Comparison of ENCODE assay signal across 25 cellular contexts in genomic region chr19:16620018-16620417, GRCh38. TPM values are rescaled to one million over a fixed set of nuclear protein-coding genes. Genes with fewer than 3 reads are reported as not detected.
DNase-seq lines count a peak whose midpoint lies in the region; ATAC-seq, FAIRE-seq and TF ChIP-seq lines count a peak whose summit lies in the region.
"Had no signal": no experiment of that assay in that cellular context is flagged by ENCODE, and none has a peak within 500 bp of the region (broad histone marks: within the 10 kb centered on the region; RNA-seq: fewer than 3 reads in every experiment).

No MANE protein-coding gene starts in this region.

- no peak overlapping the region for H2AFZ ChIP-seq in Karpas-422 (ENCODE audit: low read length)

- intact Hi-C loops in gastrocnemius medialis (cut with DNase I; ENCODE audit: low total_unique reads) (no loop called here), adrenal gland (cut with DNase I) (loop anchor here (5.0 to 10.0 kb wide), 2 partner anchors 43 to 45 kb away; partner anchors contain the start of gene SLC35E1 (in 1 of the 2))

- H3K9me2 ChIP-seq in Karpas-422 (replicated peaks; ENCODE audit: insufficient read depth, low read length), result no peaks in the 10 kb centered on the region

- H3K4me3 ChIP-seq in Karpas-422 (ENCODE audit: low read length) (peak overlapping the region; percentile 58; the same call in 1 of the 2 replicates), gastrocnemius medialis (peak overlapping the region in 1 of 4 donors; percentile 2), adrenal gland (no peak overlapping the region), suprapubic skin (no peak overlapping the region), upper lobe of left lung (no peak overlapping the region)
- H3K4me3 ChIP-seq: dorsolateral prefrontal cortex, ovary had no signal

- 83 to 95% (median 91%) methylated on average over 4 to 5 of the region's 5 CpGs for WGBS in adrenal gland, 4 donors
- 75% methylated on average over 4 of the region's 5 CpGs for WGBS in suprapubic skin
- 84 to 88% methylated on average over 5 of the region's 5 CpGs for WGBS in upper lobe of left lung, 2 donors

- H3K27me3 ChIP-seq in Karpas-422 (ENCODE audit: low read length) (no peaks in the 10 kb centered on the region), gastrocnemius medialis (no peaks in the 10 kb centered on the region), adrenal gland (no peaks in the 10 kb centered on the region), suprapubic skin (no peaks in the 10 kb centered on the region), upper lobe of left lung (no peaks in the 10 kb centered on the region)
- H3K27me3 ChIP-seq: dorsolateral prefrontal cortex, ovary had no signal

- FAIRE-seq in RCC 7860 (lab: Jason Lieb, UNC), result no peak
- FAIRE-seq: keratinocyte had no signal

- DNase-seq in COLO668 (lab: John Stamatoyannopoulos, UW; ENCODE audit: unreplicated experiment), result peak; percentile 24
- no peak for DNase-seq in Karpas-422
- DNase-seq in ecto neural progenitor cell (ENCODE audit: low spot score), result peak; percentile 29
- peak in 1 of 2 donors; percentile 64 for DNase-seq in gastrocnemius medialis
- no peak for DNase-seq in adrenal gland
- no peak for DNase-seq in suprapubic skin (ENCODE audit: low spot score in 2 of 2)
- DNase-seq in RCC 7860 (ENCODE audit: low spot score), result no peak
- no peak for DNase-seq in upper lobe of left lung
- DNase-seq: activated CD4-positive, alpha-beta memory T cell treated with anti-CD3 and anti-CD28 coated beads, Interleukin-2, amount 10 ng/mL, durations not matched to agents 7 days and 5 days; activated effector memory CD4-positive, alpha-beta T cell treated with Interleukin-2 at 50 U/mL for 16 hours; CD4-positive, alpha-beta memory T cell; dorsolateral prefrontal cortex; GOT3; midbrain; NCI-H1436; NCI-H2081 treated with DMSO at 0.1 percent for 48 hours; NCI-H446; NCI-H774; PC-3; stimulated activated CD4-positive, alpha-beta T cell treated with anti-CD3 and anti-CD28 coated beads, Interleukin-4, amount 100 ng/mL, for 24 hours; stimulated activated naive CD4-positive, alpha-beta T cell; T1000 had no signal

- H3K9me3 ChIP-seq in Karpas-422 (ENCODE audit: low read length) (no peaks in the 10 kb centered on the region), gastrocnemius medialis (no peaks in the 10 kb centered on the region), adrenal gland (replicated peaks in 1 of 3) (no peaks in the 10 kb centered on the region), suprapubic skin (no peaks in the 10 kb centered on the region), upper lobe of left lung (no peaks in the 10 kb centered on the region)
- H3K9me3 ChIP-seq: ovary had no signal

- TF ChIP-seq EP300 in suprapubic skin (IDR thresholded peaks at IDR 0.05), result no peak
- no peak for TF ChIP-seq EP300 in upper lobe of left lung (IDR thresholded peaks at IDR 0.05)

- peaks cover 9% of the 10 kb centered on the region for H3K36me3 ChIP-seq in Karpas-422 (ENCODE audit: insufficient read depth, low read length)
- no peaks in the 10 kb centered on the region for H3K36me3 ChIP-seq in gastrocnemius medialis
- no peaks in the 10 kb centered on the region for H3K36me3 ChIP-seq in adrenal gland (replicated peaks in 1 of 2)
- H3K36me3 ChIP-seq in suprapubic skin, result peaks cover 14% of the 10 kb centered on the region
- peaks cover 0 to 10% (median 1%) of the 10 kb centered on the region in 4 donors for H3K36me3 ChIP-seq in upper lobe of left lung
- H3K36me3 ChIP-seq: ovary had no signal

- peak overlapping the region; percentile 73 for H3K9ac ChIP-seq in Karpas-422 (ENCODE audit: low read length)
- H3K9ac ChIP-seq: KMS-11 had no signal

- in situ Hi-C loops in gastrocnemius medialis (cut with MboI; ENCODE audit: low sequenced_read_pairs in 4 of 4), result no loop called here

- H3K79me2 ChIP-seq in Karpas-422 (ENCODE audit: low read length), result peaks cover 100% of the 10 kb centered on the region

- H3K4me1 ChIP-seq in Karpas-422 (ENCODE audit: low read length) (peaks cover 100% of the 10 kb centered on the region), gastrocnemius medialis (peaks cover 61 to 90% of the 10 kb centered on the region in 2 donors), adrenal gland (replicated peaks in 1 of 2) (peaks cover 27 to 33% of the 10 kb centered on the region in 2 donors), suprapubic skin (peaks cover 34% of the 10 kb centered on the region), upper lobe of left lung (peaks cover 38 to 87% (median 48%) of the 10 kb centered on the region in 4 donors)

- no peak for TF ChIP-seq CTCF in gastrocnemius medialis (IDR thresholded peaks at IDR 0.05 in 4 of 5, conservative IDR thresholded peaks at IDR 0.05 in 1 of 5)
- TF ChIP-seq CTCF in adrenal gland (IDR thresholded peaks at IDR 0.05), result no peak
- TF ChIP-seq CTCF in suprapubic skin (IDR thresholded peaks at IDR 0.05), result no peak
- no peak for TF ChIP-seq CTCF in upper lobe of left lung (IDR thresholded peaks at IDR 0.05)

- no peak for TF ChIP-seq POLR2A in gastrocnemius medialis (IDR thresholded peaks at IDR 0.05)
- no peak for TF ChIP-seq POLR2A in adrenal gland (IDR thresholded peaks at IDR 0.05)
- TF ChIP-seq POLR2A in suprapubic skin (IDR thresholded peaks at IDR 0.05), result no peak
- no peak for TF ChIP-seq POLR2A in upper lobe of left lung (IDR thresholded peaks at IDR 0.05)

- H3K4me2 ChIP-seq in Karpas-422 (ENCODE audit: low read depth, low read length, poor library complexity, severe bottlenecking), result peak overlapping the region; percentile 68
- H3K4me2 ChIP-seq: KMS-11 had no signal

- peak overlapping the region; percentile 97 for H3K27ac ChIP-seq in Karpas-422 (ENCODE audit: low read length)
- H3K27ac ChIP-seq in gastrocnemius medialis, result peak overlapping the region; percentile 70 to 83 (median 78)
- no peak overlapping the region for H3K27ac ChIP-seq in adrenal gland
- no peak overlapping the region for H3K27ac ChIP-seq in suprapubic skin
- no peak overlapping the region for H3K27ac ChIP-seq in upper lobe of left lung
- H3K27ac ChIP-seq: KMS-11, ovary had no signal

- peaks cover 44% of the 10 kb centered on the region for H4K20me1 ChIP-seq in Karpas-422 (ENCODE audit: insufficient read depth, low read depth, low read length)

- ATAC-seq in gastrocnemius medialis, result peak; percentile 64 to 67
- no peak for ATAC-seq in upper lobe of left lung (ENCODE audit: low FRiP score in 2 of 2)
- ATAC-seq: PC-3 had no signal

RNA-seq across cellular contexts. Expression of gene MED26, which starts 8.0 kb away (rescaled TPM):
- total RNA-seq in Karpas-422 (2014; rRNA removed; shearing (Covaris generic); ENCODE audit: low replicate concordance), result 15.0 and 23.7 TPM in 2 replicates
- total RNA-seq in gastrocnemius medialis (10 to 100 TPM in 2 of 4 donors, 1 to 10 TPM in 2; 5.7 to 15.7 (median 9.4) TPM), adrenal gland (10 to 100 TPM in 3 of 8 donors, 1 to 10 TPM in 5; 8.1 to 17.3 (median 9.6) TPM), suprapubic skin (10 to 100 TPM; 13.1 to 15.4 (median 14.6) TPM), upper lobe of left lung (10 to 100 TPM; 12.6 to 26.5 (median 13.8) TPM)
- polyA plus RNA-seq in adrenal gland, result 1 to 10 TPM; 4.6 to 6.9 (median 6.4) TPM

RNA-seq across cellular contexts. Expression of gene SMIM7, which starts 39.9 kb away (rescaled TPM):
- 59.8 and 62.0 TPM in 2 replicates for total RNA-seq in Karpas-422 (2014; rRNA removed; shearing (Covaris generic); ENCODE audit: low replicate concordance)
- total RNA-seq in gastrocnemius medialis (10 to 100 TPM; 36.4 to 60.5 (median 49.8) TPM), adrenal gland (100 to 1,000 TPM in 2 of 8 donors, 10 to 100 TPM in 6; 76.0 to 136 (median 90.6) TPM), suprapubic skin (100 to 1,000 TPM in 2 of 4 donors, 10 to 100 TPM in 2; 77.3 to 121 (median 98.8) TPM), upper lobe of left lung (100 to 1,000 TPM in 1 of 6 donors, 10 to 100 TPM in 5; 71.8 to 129 (median 80.4) TPM)
- polyA plus RNA-seq in adrenal gland, result 100 to 1,000 TPM in 1 of 3 donors, 10 to 100 TPM in 2; 82.9 to 102 (median 87.3) TPM

RNA-seq across cellular contexts. Expression of gene TMEM38A, which starts 40.9 kb away (rescaled TPM):
- 12.9 and 21.2 TPM in 2 replicates for total RNA-seq in Karpas-422 (2014; rRNA removed; shearing (Covaris generic); ENCODE audit: low replicate concordance)
- total RNA-seq in gastrocnemius medialis, result 100 to 1,000 TPM; 101 to 256 (median 182) TPM
- total RNA-seq in adrenal gland, result 10 to 100 TPM in 1 of 8 donors, 1 to 10 TPM in 7; 5.0 to 10.4 (median 6.7) TPM
- polyA plus RNA-seq in adrenal gland, result 1 to 10 TPM; 2.2 to 4.1 (median 3.3) TPM
- total RNA-seq in suprapubic skin, result 1 to 10 TPM; 2.3 to 2.8 (median 2.7) TPM
- total RNA-seq in upper lobe of left lung, result 1 to 10 TPM; 5.1 to 8.4 (median 5.9) TPM

RNA-seq across cellular contexts. Expression of gene SLC35E1, which starts 47.8 kb away (rescaled TPM):
- 33.5 and 39.4 TPM in 2 replicates for total RNA-seq in Karpas-422 (2014; rRNA removed; shearing (Covaris generic); ENCODE audit: low replicate concordance)
- total RNA-seq in gastrocnemius medialis (10 to 100 TPM; 24.1 to 60.3 (median 40.1) TPM), adrenal gland (10 to 100 TPM; 22.6 to 49.8 (median 40.2) TPM), suprapubic skin (10 to 100 TPM; 49.8 to 64.8 (median 56.3) TPM), upper lobe of left lung (10 to 100 TPM; 48.5 to 60.8 (median 53.2) TPM)
- 10 to 100 TPM; 22.0 to 43.1 (median 26.8) TPM for polyA plus RNA-seq in adrenal gland

Comparison
In these comparisons a context has a peak if more than half of its experiments do, and no peak if none do; other contexts are left out.
1. DNase-seq: peak in COLO668 (single experiment) and ecto neural progenitor cell (single experiment); none in Karpas-422 (single experiment), adrenal gland (0 of 7), suprapubic skin (0 of 2), RCC 7860 (single experiment) and upper lobe of left lung (0 of 2).
2. H3K27ac ChIP-seq: peak in Karpas-422 (single experiment) and gastrocnemius medialis (4 of 4); none in adrenal gland (0 of 5), suprapubic skin (single experiment) and upper lobe of left lung (0 of 4).
3. ATAC-seq: peak in gastrocnemius medialis (2 of 2); none in upper lobe of left lung (0 of 2).